ENCODE assay signal across 18 cellular contexts in the genomic region with DNA sequence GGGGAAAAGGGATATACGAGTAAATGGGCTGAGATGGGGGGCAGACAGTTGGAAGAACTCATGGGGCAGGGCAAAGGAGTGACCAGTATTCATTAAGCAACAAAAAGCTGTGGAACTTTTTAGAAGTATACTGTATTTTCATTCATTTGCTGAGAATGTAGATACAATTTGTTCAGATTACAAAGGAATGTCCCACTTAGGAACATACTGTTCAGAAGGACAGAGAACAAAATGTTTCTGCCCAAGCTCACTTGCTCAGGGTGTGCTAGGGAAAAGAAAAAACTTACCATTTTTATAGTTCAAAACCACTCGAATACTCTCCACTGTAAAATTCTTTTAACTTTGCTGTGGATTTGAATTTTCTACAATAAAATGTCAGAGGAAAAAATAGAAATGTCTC.
"Had no signal": no experiment of that assay in that cellular context is flagged by ENCODE, and none has a peak within 500 bp of the region (broad histone marks: within the 10 kb centered on the region; RNA-seq: fewer than 3 reads in every experiment).

No MANE protein-coding gene starts in this region.

- H3K27me3 ChIP-seq: esophagus squamous epithelium, right lobe of liver, stomach, transverse colon had no signal

- H3K27ac Mint-ChIP-seq: naive thymus-derived CD4-positive, alpha-beta T cell had no signal

- H3K9ac ChIP-seq: parathyroid adenoma had no signal

- H3K36me3 ChIP-seq: esophagus squamous epithelium, prostate gland, right lobe of liver, stomach, transverse colon had no signal

- H3K9me3 ChIP-seq: esophagus squamous epithelium, prostate gland, right lobe of liver, stomach, transverse colon had no signal

- H3K27ac ChIP-seq: esophagus squamous epithelium, parathyroid adenoma, prostate gland, right lobe of liver, stomach, transverse colon had no signal

- DNase-seq: dermis blood vessel endothelial cell; esophagus squamous epithelium; foreskin fibroblast; left colon; left ventricle myocardium superior; mesendoderm; naive thymus-derived CD4-positive, alpha-beta T cell; nephron progenitor cell; right lobe of liver; small intestine; stimulated activated CD4-positive, alpha-beta T cell treated with anti-CD3 and anti-CD28 coated beads, Interleukin-12 subunit alpha, Interleukin-12 subunit beta, amount 100 ng/mL, for 4 hours; stimulated activated naive CD4-positive, alpha-beta T cell; stomach; substantia nigra; transverse colon had no signal

- ATAC-seq: left colon; left ventricle myocardium superior; naive thymus-derived CD4-positive, alpha-beta T cell had no signal

- H3K79me2 ChIP-seq: parathyroid adenoma had no signal

- H3K4me3 Mint-ChIP-seq: naive thymus-derived CD4-positive, alpha-beta T cell; nephron progenitor cell had no signal

- H3K4me3 ChIP-seq: esophagus squamous epithelium, lung, prostate gland, right lobe of liver, stomach, transverse colon had no signal

- H2AFZ ChIP-seq: parathyroid adenoma had no signal

- H3K27me3 Mint-ChIP-seq: naive thymus-derived CD4-positive, alpha-beta T cell had no signal

- H3K4me1 ChIP-seq: esophagus squamous epithelium, parathyroid adenoma, prostate gland, stomach, transverse colon had no signal

- H3K36me3 Mint-ChIP-seq: naive thymus-derived CD4-positive, alpha-beta T cell had no signal
